10 cellular contexts compared by ENCODE assay signal in the genomic region with DNA sequence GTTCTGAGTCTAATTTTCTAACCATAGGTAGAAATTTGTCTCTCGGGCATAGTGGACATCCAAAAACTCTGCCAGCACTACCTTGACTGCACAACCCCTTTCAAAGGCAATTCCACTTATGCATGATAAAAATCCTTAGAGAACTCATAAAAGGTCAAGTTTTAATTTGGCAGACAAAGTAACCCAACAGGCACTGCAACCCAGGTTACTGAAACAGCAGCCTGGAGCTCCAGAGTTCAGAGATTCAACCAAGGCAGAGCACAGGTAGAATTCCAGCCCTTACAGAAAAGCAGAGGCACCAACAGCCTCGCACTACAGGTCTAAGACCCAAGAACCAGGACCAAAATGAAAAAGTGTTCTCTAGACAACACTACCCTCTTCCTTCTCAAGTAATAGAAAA. TPM values are rescaled to one million over a fixed set of nuclear protein-coding genes. Genes with fewer than 3 reads are reported as not detected.
DNase-seq lines count a peak whose midpoint lies in the region; ATAC-seq and TF ChIP-seq lines count a peak whose summit lies in the region.
"Had no signal": no experiment of that assay in that cellular context is flagged by ENCODE, and none has a peak within 500 bp of the region (broad histone marks: within the 10 kb centered on the region; RNA-seq: fewer than 3 reads in every experiment).

No MANE protein-coding gene starts in this region.

- H3K36me3 Mint-ChIP-seq in T-helper 2 cell treated with Interferon-gamma antibody and Interleukin-4, amounts not matched to agents 5 μg/mL and 100 μg/mL, for 36 hours (ENCODE audit: low read depth), result no peaks in the 10 kb centered on the region

- no peaks in the 10 kb centered on the region for H3K9me3 ChIP-seq in OCI-LY3 (ENCODE audit: insufficient read depth, low read length)
- no peaks in the 10 kb centered on the region for H3K9me3 ChIP-seq in ectodermal cell (ENCODE audit: control insufficient read depth, low read length)
- H3K9me3 ChIP-seq in prostate gland, result no peaks in the 10 kb centered on the region
- H3K9me3 ChIP-seq in effector memory CD4-positive, alpha-beta T cell (ENCODE audit: control insufficient read depth, low read length), result no peaks in the 10 kb centered on the region

- TF ChIP-seq POLR2A in prostate gland (IDR thresholded peaks at IDR 0.05), result peak; percentile 9

- no peak for TF ChIP-seq CTCF in OCI-LY3 (IDR thresholded peaks at IDR 0.05; ENCODE audit: low read depth, low read length)
- TF ChIP-seq CTCF in prostate gland (IDR thresholded peaks at IDR 0.05), result no peak

- H3K79me2 ChIP-seq in OCI-LY3 (ENCODE audit: low read length), result peaks cover 21% of the 10 kb centered on the region

- peaks cover 15% of the 10 kb centered on the region for H3K27me3 ChIP-seq in OCI-LY3 (ENCODE audit: low read depth, low read length)
- peaks cover 30% of the 10 kb centered on the region for H3K27me3 ChIP-seq in ectodermal cell (ENCODE audit: control insufficient read depth, insufficient read depth, low read length, poor library complexity, severe bottlenecking)
- no peaks in the 10 kb centered on the region for H3K27me3 ChIP-seq in prostate gland (replicated peaks; ENCODE audit: insufficient read depth)
- no peaks in the 10 kb centered on the region for H3K27me3 ChIP-seq in effector memory CD4-positive, alpha-beta T cell (replicated peaks; ENCODE audit: control insufficient read depth, insufficient read depth, low read length, poor library complexity, severe bottlenecking)
- H3K27me3 ChIP-seq: brain microvascular endothelial cell had no signal

- no peak for ATAC-seq in HG02571 (IDR thresholded peaks at IDR 0.05; ENCODE audit: unreplicated experiment)

- H3K27ac ChIP-seq in OCI-LY3 (ENCODE audit: low read length) (no peak overlapping the region), ectodermal cell (ENCODE audit: insufficient read depth, low read depth, low read length, poor library complexity, severe bottlenecking) (no peak overlapping the region), prostate gland (peak overlapping the region; percentile 29 to 89)
- no peak overlapping the region for H3K27ac ChIP-seq in effector memory CD4-positive, alpha-beta T cell (ENCODE audit: insufficient read depth, low read length, poor library complexity, severe bottlenecking)
- H3K27ac ChIP-seq: brain microvascular endothelial cell, HL-60 had no signal

- H3K4me1 Mint-ChIP-seq in T-helper 2 cell treated with Interferon-gamma antibody and Interleukin-4, amounts not matched to agents 5 μg/mL and 100 μg/mL, for 36 hours (ENCODE audit: low read depth), result peaks cover 30% of the 10 kb centered on the region

- no peaks in the 10 kb centered on the region; the same call in 1 of the 2 replicates for H4K20me1 ChIP-seq in OCI-LY3 (ENCODE audit: insufficient read depth, low read length)

- H3K4me3 ChIP-seq in OCI-LY3 (ENCODE audit: low read length), result no peak overlapping the region
- peak overlapping the region; percentile 79 for H3K4me3 ChIP-seq in ectodermal cell (ENCODE audit: insufficient read depth, low read depth, low read length)
- H3K4me3 ChIP-seq in prostate gland, result peak overlapping the region in 1 of 2 donors; percentile 98
- no peak overlapping the region for H3K4me3 ChIP-seq in effector memory CD4-positive, alpha-beta T cell (ENCODE audit: insufficient read depth, low read depth, low read length, poor library complexity, severe bottlenecking)

- 0 out of 2 replicates have a peak overlapping the region, but pooled peaks have one; percentile 10 for H3K4me2 ChIP-seq in OCI-LY3 (ENCODE audit: low read length)

- no peak overlapping the region for H3K9ac ChIP-seq in OCI-LY3 (ENCODE audit: low read length)

- no peak for DNase-seq in T-helper 2 cell treated with Interferon-gamma antibody and Interleukin-4, amounts not matched to agents 5 μg/mL and 100 μg/mL, for 36 hours (ENCODE audit: low spot score)
- no peak for DNase-seq in T-helper 2 cell
- peak; percentile 79 for DNase-seq in prostate gland (ENCODE audit: low spot score)
- DNase-seq in effector memory CD4-positive, alpha-beta T cell, result no peak
- no peak for DNase-seq in activated effector memory CD4-positive, alpha-beta T cell treated with Interleukin-2 at 50 U/mL for 16 hours
- DNase-seq: brain microvascular endothelial cell had no signal

- no peak overlapping the region for H2AFZ ChIP-seq in OCI-LY3 (ENCODE audit: low read depth, low read length)

- H3K4me1 ChIP-seq in OCI-LY3 (ENCODE audit: low read length), result peaks cover 7% of the 10 kb centered on the region; the same call in 1 of the 2 replicates
- peaks cover 19% of the 10 kb centered on the region for H3K4me1 ChIP-seq in ectodermal cell (ENCODE audit: control insufficient read depth, insufficient read depth, low read length)
- peaks cover 7% of the 10 kb centered on the region for H3K4me1 ChIP-seq in prostate gland (replicated peaks)
- H3K4me1 ChIP-seq in effector memory CD4-positive, alpha-beta T cell (ENCODE audit: control insufficient read depth, insufficient read depth, low read length, poor library complexity, severe bottlenecking), result peaks cover 9% of the 10 kb centered on the region

- peak overlapping the region; percentile 84 for H3K4me3 Mint-ChIP-seq in T-helper 2 cell treated with Interferon-gamma antibody and Interleukin-4, amounts not matched to agents 5 μg/mL and 100 μg/mL, for 36 hours

- intact Hi-C loops in prostate gland (cut with DNase I), result loop anchor here (10.0 kb wide), 1 partner anchor 203 kb away; a partner anchor contains a TSS

- 96 to 100% methylated on average over 2 of the region's 2 CpGs for WGBS in ectodermal cell, 2 experiments
- 41% methylated on average over 2 of the region's 2 CpGs for WGBS in prostate gland

- no peaks in the 10 kb centered on the region for H3K36me3 ChIP-seq in OCI-LY3 (replicated peaks; ENCODE audit: low read depth, low read length)
- no peaks in the 10 kb centered on the region for H3K36me3 ChIP-seq in ectodermal cell (ENCODE audit: control insufficient read depth, insufficient read depth, low read length)
- no peaks in the 10 kb centered on the region for H3K36me3 ChIP-seq in prostate gland
- no peaks in the 10 kb centered on the region for H3K36me3 ChIP-seq in effector memory CD4-positive, alpha-beta T cell (ENCODE audit: control insufficient read depth, insufficient read depth, low read length)
- H3K36me3 ChIP-seq: brain microvascular endothelial cell had no signal

- H3K27ac Mint-ChIP-seq in T-helper 2 cell treated with Interferon-gamma antibody and Interleukin-4, amounts not matched to agents 5 μg/mL and 100 μg/mL, for 36 hours, result no peak overlapping the region

- H3K9me3 Mint-ChIP-seq in T-helper 2 cell treated with Interferon-gamma antibody and Interleukin-4, amounts not matched to agents 5 μg/mL and 100 μg/mL, for 36 hours, result no peaks in the 10 kb centered on the region

- peaks cover 20% of the 10 kb centered on the region for H3K27me3 Mint-ChIP-seq in T-helper 2 cell treated with Interferon-gamma antibody and Interleukin-4, amounts not matched to agents 5 μg/mL and 100 μg/mL, for 36 hours (ENCODE audit: low read depth)

RNA-seq across cellular contexts. Expression of a gene that starts 1.8 kb away (rescaled TPM):
- 40.8 TPM for polyA plus RNA-seq in ectodermal cell (2013, experiment 1 of 4)
- 40.7 TPM for polyA plus RNA-seq in ectodermal cell (2013, experiment 2 of 4)
- 29.3 TPM for polyA plus RNA-seq in ectodermal cell (2013, experiment 3 of 4)
- 40.8 TPM for polyA plus RNA-seq in ectodermal cell (2013, experiment 4 of 4)
- 10 to 100 TPM; 47.0 to 61.9 TPM for total RNA-seq in prostate gland

Comparison
In these comparisons a context has a peak if more than half of its experiments do, and no peak if none do; other contexts are left out.
1. H3K27ac ChIP-seq: peak in prostate gland (2 of 2); none in OCI-LY3 (single experiment), ectodermal cell (single experiment) and effector memory CD4-positive, alpha-beta T cell (single experiment).